ENCODE assay signal across 26 cellular contexts in genomic region chr2:235360446-235360845, GRCh38.
"Had no signal": no experiment of that assay in that cellular context is flagged by ENCODE, and none has a peak within 500 bp of the region (broad histone marks: within the 10 kb centered on the region; RNA-seq: fewer than 3 reads in every experiment).

No MANE protein-coding gene starts in this region.

- H3K27me3 ChIP-seq: testis, thyroid gland, tibial nerve, transverse colon, upper lobe of left lung, upper lobe of right lung, uterus, vagina had no signal

- DNase-seq: stimulated activated CD4-positive, alpha-beta T cell treated with anti-CD3 and anti-CD28 coated beads, Interleukin-2, amount 100 ng/mL, for 48 hours; stimulated activated CD4-positive, alpha-beta T cell treated with anti-CD3 and anti-CD28 coated beads, Interleukin-4, amount 100 ng/mL, for 1 hour; stimulated activated CD4-positive, alpha-beta T cell treated with anti-CD3 and anti-CD28 coated beads, Interleukin-4, amount 100 ng/mL, for 24 hours; stimulated activated CD4-positive, alpha-beta T cell treated with anti-CD3 and anti-CD28 coated beads, Interleukin-4, amount 100 ng/mL, for 4 hours; stimulated activated CD8-positive, alpha-beta memory T cell treated with anti-CD3 and anti-CD28 coated beads, Interleukin-4, amount 100 ng/mL, for 48 hours; stimulated activated naive B cell treated with anti-CD40 and anti-IgM and Interleukin-4, amounts not matched to agents 10 μg/mL and 1 μg/mL and 100 μg/mL, for 72 hours; stimulated activated naive CD4-positive, alpha-beta T cell; stimulated activated naive CD4-positive, alpha-beta T cell treated with Interleukin-2 at 50 U/mL for 16 hours; stimulated activated naive CD8-positive, alpha-beta T cell treated with anti-CD3 and anti-CD28 coated beads, Interleukin-15, amount 100 ng/mL, for 72 hours; stimulated activated naive CD8-positive, alpha-beta T cell treated with anti-CD3 and anti-CD28 coated beads, Interleukin-15, Interleukin-2, amounts not matched to agents 100 U/mL and 50 U/mL, for 24 hours; stomach; substantia nigra; testis; thyroid gland; tibial artery; transverse colon; trophoblast cell; upper lobe of left lung; upper lobe of right lung; uterus had no signal

- H3K4me3 ChIP-seq: stomach, suprapubic skin, testis, thoracic aorta, thyroid gland, tibial artery, tibial nerve, transverse colon, upper lobe of left lung, upper lobe of right lung, uterus, vagina had no signal

- H3K36me3 ChIP-seq: stomach, suprapubic skin, thoracic aorta, thyroid gland, tibial artery, tibial nerve, transverse colon, upper lobe of left lung, upper lobe of right lung, uterus, vagina had no signal

- H3K9me3 ChIP-seq: stomach, suprapubic skin, testis, thoracic aorta, thyroid gland, tibial artery, tibial nerve, transverse colon, upper lobe of left lung, upper lobe of right lung, uterus, vagina had no signal

- H3K4me1 ChIP-seq: stomach, suprapubic skin, testis, thyroid gland, tibial artery, tibial nerve, transverse colon, upper lobe of left lung, upper lobe of right lung, uterus, vagina had no signal

- ATAC-seq: stimulated activated effector memory CD8-positive, alpha-beta T cell treated with anti-CD3 and anti-CD28 coated beads, Interleukin-12 subunit alpha, Interleukin-12 subunit beta, amount 100 ng/mL, for 72 hours; stimulated activated memory B cell treated with anti-CD40 and anti-IgM and Interleukin-4, amounts not matched to agents 10 μg/mL and 1 μg/mL and 100 μg/mL, for 72 hours; stimulated activated naive B cell treated with anti-CD40 and anti-IgM and Interleukin-4, amounts not matched to agents 10 μg/mL and 1 μg/mL and 100 μg/mL, for 72 hours; stimulated activated naive CD8-positive, alpha-beta T cell treated with anti-CD3 and anti-CD28 coated beads, Interleukin-15, amount 100 ng/mL, for 72 hours had no signal

- H3K27ac ChIP-seq: stomach, suprapubic skin, testis, thoracic aorta, thyroid gland, tibial artery, tibial nerve, transverse colon, upper lobe of left lung, upper lobe of right lung, uterus, vagina had no signal
